ENCODE assay signal across 20 cellular contexts in genomic region chr18:46282177-46282570, GRCh38.
DNase-seq lines count a peak whose midpoint lies in the region; ATAC-seq and TF ChIP-seq lines count a peak whose summit lies in the region.
"Had no signal": no experiment of that assay in that cellular context is flagged by ENCODE, and none has a peak within 500 bp of the region (broad histone marks: within the 10 kb centered on the region; RNA-seq: fewer than 3 reads in every experiment).

No MANE protein-coding gene starts in this region.

- DNase-seq in head of caudate nucleus (peak in 24 of 42 donors; percentile 11 to 74 (median 41)), mesendoderm (no peak), NCI-H774 (lab: John Stamatoyannopoulos, UW) (no peak), NCI-H146 treated with DMSO at 0.1 percent for 48 hours (lab: John Stamatoyannopoulos, UW; ENCODE audit: unreplicated experiment) (no peak), Caco-2 (no peak), cortex of kidney (lab: John Stamatoyannopoulos, UW) (no peak)
- no peak for DNase-seq in stimulated activated naive B cell treated with anti-CD40 and anti-IgM and Interleukin-4, amounts not matched to agents 10 μg/mL and 1 μg/mL and 100 μg/mL, for 72 hours
- DNase-seq: 8988T; ACHN; C1 segment of cervical spinal cord; Calu3; CD4-positive, alpha-beta memory T cell; CD4-positive, CD25-positive, alpha-beta regulatory T cell; CD8-positive, alpha-beta memory T cell; DMS79 treated with DMSO at 0.1 percent for 48 hours; GF-D8 had no signal

- ATAC-seq in gastroesophageal sphincter: peak; percentile 10
- no peak for ATAC-seq in stimulated activated naive B cell treated with anti-CD40 and anti-IgM and Interleukin-4, amounts not matched to agents 10 μg/mL and 1 μg/mL and 100 μg/mL, for 72 hours (replicated peaks)

- H3K9ac ChIP-seq in mesendoderm (ENCODE audit: low read length): no peak overlapping the region
- H3K9ac ChIP-seq: BLaER1 had no signal

- no peak overlapping the region for H2BK120ac ChIP-seq in mesendoderm (ENCODE audit: low read depth, low read length)

- peak overlapping the region; percentile 22 for H3K56ac ChIP-seq in mesendoderm (ENCODE audit: low read length)

- peaks cover 0 to 6% of the 10 kb centered on the region in 2 donors for H3K4me1 Mint-ChIP-seq in stimulated activated naive B cell treated with anti-CD40 and anti-IgM and Interleukin-4, amounts not matched to agents 10 μg/mL and 1 μg/mL and 100 μg/mL, for 72 hours
- H3K4me1 Mint-ChIP-seq in Caco-2 (ENCODE audit: low read depth, unreplicated experiment): no peaks in the 10 kb centered on the region
- H3K4me1 Mint-ChIP-seq: CD14-positive monocyte had no signal

- H3K9me3 Mint-ChIP-seq in stimulated activated naive B cell treated with anti-CD40 and anti-IgM and Interleukin-4, amounts not matched to agents 10 μg/mL and 1 μg/mL and 100 μg/mL, for 72 hours: no peaks in the 10 kb centered on the region
- no peaks in the 10 kb centered on the region for H3K9me3 Mint-ChIP-seq in Caco-2 (ENCODE audit: unreplicated experiment)
- H3K9me3 Mint-ChIP-seq: CD14-positive monocyte; CD4-positive, CD25-positive, alpha-beta regulatory T cell; CD8-positive, alpha-beta memory T cell had no signal

- H3K18ac ChIP-seq in mesendoderm (ENCODE audit: low read length): no peak overlapping the region

- H3K27ac ChIP-seq in gastroesophageal sphincter (no peak overlapping the region), mesendoderm (ENCODE audit: low read depth, low read length) (no peak overlapping the region)
- H3K27ac ChIP-seq: BLaER1 had no signal

- no peak overlapping the region for H2BK15ac ChIP-seq in mesendoderm (replicated peaks; ENCODE audit: low read depth)

- WGBS in gastroesophageal sphincter (ENCODE audit: low coverage in 1 of 2), 2 donors: 78 to 95% methylated on average over 3 to 6 of the region's 7 CpGs
- WGBS in mesendoderm (ENCODE audit: extremely low coverage, insufficient coverage, low lambda C conversion rate): no CpG with 5 or more reads among the region's 7 CpGs

- H3K79me1 ChIP-seq in mesendoderm (ENCODE audit: low read length): no peaks in the 10 kb centered on the region

- H3K23ac ChIP-seq in mesendoderm (ENCODE audit: low read length): no peak overlapping the region

- H3K4me3 ChIP-seq in gastroesophageal sphincter (no peak overlapping the region), mesendoderm (ENCODE audit: low read length) (no peak overlapping the region), Caco-2 (ENCODE audit: low read depth, low read length) (no peak overlapping the region)
- H3K4me3 ChIP-seq: BLaER1 had no signal

- no peak overlapping the region for H3K4me2 ChIP-seq in mesendoderm (ENCODE audit: low read length)
- H3K4me2 ChIP-seq: BLaER1 had no signal

- H3K36me3 ChIP-seq in gastroesophageal sphincter: no peaks in the 10 kb centered on the region
- H3K36me3 ChIP-seq in mesendoderm (ENCODE audit: control insufficient read depth, insufficient read depth, low read length): no peaks in the 10 kb centered on the region
- no peaks in the 10 kb centered on the region for H3K36me3 ChIP-seq in Caco-2 (ENCODE audit: control insufficient read depth, insufficient read depth, low read length)
- H3K36me3 ChIP-seq: BE2C, BLaER1 had no signal

- no peak for TF ChIP-seq EP300 in gastroesophageal sphincter (IDR thresholded peaks at IDR 0.05)

- TF ChIP-seq POLR2A in gastroesophageal sphincter (IDR thresholded peaks at IDR 0.05): no peak

- no peaks in the 10 kb centered on the region for H3K79me2 ChIP-seq in mesendoderm (ENCODE audit: control insufficient read depth, insufficient read depth, low read length)

- POLR2A ChIA-PET in Caco-2 (lab: Charles Lee): no interaction called here

- H3K27ac Mint-ChIP-seq in stimulated activated naive B cell treated with anti-CD40 and anti-IgM and Interleukin-4, amounts not matched to agents 10 μg/mL and 1 μg/mL and 100 μg/mL, for 72 hours: peak overlapping the region; percentile 26
- no peak overlapping the region for H3K27ac Mint-ChIP-seq in Caco-2 (ENCODE audit: unreplicated experiment)
- H3K27ac Mint-ChIP-seq: CD4-positive, CD25-positive, alpha-beta regulatory T cell had no signal

- peaks cover 0 to 2% of the 10 kb centered on the region in 2 donors for H3K36me3 Mint-ChIP-seq in stimulated activated naive B cell treated with anti-CD40 and anti-IgM and Interleukin-4, amounts not matched to agents 10 μg/mL and 1 μg/mL and 100 μg/mL, for 72 hours
- no peaks in the 10 kb centered on the region for H3K36me3 Mint-ChIP-seq in Caco-2 (ENCODE audit: insufficient read depth, unreplicated experiment)
- H3K36me3 Mint-ChIP-seq: CD14-positive monocyte; CD4-positive, alpha-beta memory T cell had no signal

- H3K9me3 ChIP-seq in gastroesophageal sphincter (no peaks in the 10 kb centered on the region), Caco-2 (no peaks in the 10 kb centered on the region)
- H3K9me3 ChIP-seq: BE2C, BLaER1 had no signal

- H3K27me3 ChIP-seq in gastroesophageal sphincter (no peaks in the 10 kb centered on the region), mesendoderm (ENCODE audit: insufficient read depth, low read length, poor library complexity) (no peaks in the 10 kb centered on the region), Caco-2 (replicated peaks; ENCODE audit: control insufficient read depth, insufficient read depth, low read length) (no peaks in the 10 kb centered on the region)
- H3K27me3 ChIP-seq: BE2C, BLaER1 had no signal

- BruUV-seq in Caco-2 (replicated peaks; lab: Mats Ljungman, UMichigan): no TSS peak

- TF ChIP-seq CTCF in gastroesophageal sphincter (IDR thresholded peaks at IDR 0.05) (no peak), Caco-2 (IDR thresholded peaks at IDR 0.05; ENCODE audit: insufficient read depth in 1 of 2, low read depth in 1 of 2, low read length in 1 of 2, severe bottlenecking in 1 of 2, unreplicated experiment in 1 of 2) (no peak)

- H4K5ac ChIP-seq in mesendoderm (ENCODE audit: low read length): no peak overlapping the region

- H4K8ac ChIP-seq in mesendoderm (ENCODE audit: low read depth, low read length): no peak overlapping the region

- H2BK5ac ChIP-seq in mesendoderm (ENCODE audit: low read length): no peak overlapping the region

- no peak overlapping the region for H2AK5ac ChIP-seq in mesendoderm (ENCODE audit: low read length)

- H3K4ac ChIP-seq in mesendoderm (ENCODE audit: low read depth, low read length): no peak overlapping the region

- no peak overlapping the region for H3K4me3 Mint-ChIP-seq in stimulated activated naive B cell treated with anti-CD40 and anti-IgM and Interleukin-4, amounts not matched to agents 10 μg/mL and 1 μg/mL and 100 μg/mL, for 72 hours
- no peak overlapping the region for H3K4me3 Mint-ChIP-seq in Caco-2 (ENCODE audit: unreplicated experiment)
- H3K4me3 Mint-ChIP-seq: CD14-positive monocyte; CD4-positive, alpha-beta memory T cell; CD4-positive, CD25-positive, alpha-beta regulatory T cell; CD8-positive, alpha-beta memory T cell had no signal

- H3K4me1 ChIP-seq in gastroesophageal sphincter: peaks cover 0 to 7% (median 2%) of the 10 kb centered on the region in 3 donors
- peaks cover 23% of the 10 kb centered on the region for H3K4me1 ChIP-seq in mesendoderm (ENCODE audit: control insufficient read depth, low read depth, low read length)
- H3K4me1 ChIP-seq in Caco-2: no peaks in the 10 kb centered on the region

- CTCF ChIA-PET in Caco-2 (lab: Charles Lee): interaction anchor here (1.8 kb wide), 1 partner anchor 376 kb away, joined by 31 read pairs; no protein-coding TSS in a partner anchor

- H3K27me3 Mint-ChIP-seq in stimulated activated naive B cell treated with anti-CD40 and anti-IgM and Interleukin-4, amounts not matched to agents 10 μg/mL and 1 μg/mL and 100 μg/mL, for 72 hours: no peaks in the 10 kb centered on the region
- H3K27me3 Mint-ChIP-seq in Caco-2 (ENCODE audit: insufficient read depth, unreplicated experiment): no peaks in the 10 kb centered on the region
- H3K27me3 Mint-ChIP-seq: CD4-positive, alpha-beta memory T cell; CD4-positive, CD25-positive, alpha-beta regulatory T cell; CD8-positive, alpha-beta memory T cell had no signal

- intact Hi-C loops in head of caudate nucleus (cut with DNase I) (loop anchor here (5.0 kb wide), 1 partner anchor 375 kb away; the partner anchor contains the start of gene LOXHD1), Caco-2 (cut with micrococcal nuclease; ENCODE audit: unreplicated experiment) (no loop called here)

Comparison
In these comparisons a context has a peak if more than half of its experiments do, and no peak if none do; other contexts are left out.
1. DNase-seq: peak in head of caudate nucleus (24 of 42); none in mesendoderm (single experiment), stimulated activated naive B cell treated with anti-CD40 and anti-IgM and Interleukin-4, amounts not matched to agents 10 μg/mL and 1 μg/mL and 100 μg/mL, for 72 hours (single experiment), NCI-H774 (single experiment), NCI-H146 treated with DMSO at 0.1 percent for 48 hours (single experiment), Caco-2 (0 of 2) and cortex of kidney (single experiment).